In genomic region chr2:218261424-218262273, GRCh38 we compare ENCODE assay signal across 1 cellular context.
TF ChIP-seq lines count a peak whose summit lies in the region.

No MANE protein-coding gene starts in this region.

TF ChIP-seq in WTC11, 78 proteins besides CTCF, POLR2A, EP300 and RAD21 (continued from another document):
- TF ChIP-seq, protein P1, sequence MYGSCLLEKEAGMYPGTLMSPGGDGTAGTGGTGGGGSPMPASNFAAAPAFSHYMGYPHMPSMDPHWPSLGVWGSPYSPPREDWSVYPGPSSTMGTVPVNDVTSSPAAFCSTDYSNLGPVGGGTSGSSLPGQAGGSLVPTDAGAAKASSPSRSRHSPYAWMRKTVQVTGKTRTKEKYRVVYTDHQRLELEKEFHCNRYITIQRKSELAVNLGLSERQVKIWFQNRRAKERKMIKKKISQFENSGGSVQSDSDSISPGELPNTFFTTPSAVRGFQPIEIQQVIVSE (CRISPR knock-in tag; IDR thresholded peaks at IDR 0.05; ENCODE audit: borderline replicate concordance), result no peak
- TF ChIP-seq GRHL2 (CRISPR knock-in tag; IDR thresholded peaks at IDR 0.05; ENCODE audit: insufficient replicate concordance, severe bottlenecking) (no peak), CREM (CRISPR knock-in tag; IDR thresholded peaks at IDR 0.05) (no peak), GABPB1 (CRISPR knock-in tag; IDR thresholded peaks at IDR 0.05) (no peak), PREB (CRISPR knock-in tag; IDR thresholded peaks at IDR 0.05; ENCODE audit: borderline replicate concordance) (no peak), NR2C2 (CRISPR knock-in tag; IDR thresholded peaks at IDR 0.05) (no peak), PRRX2 (CRISPR knock-in tag; IDR thresholded peaks at IDR 0.05) (no peak), USF2 (CRISPR knock-in tag; IDR thresholded peaks at IDR 0.05) (no peak), EMX1 (CRISPR knock-in tag; IDR thresholded peaks at IDR 0.05) (no peak), ZNF416 (CRISPR knock-in tag; IDR thresholded peaks at IDR 0.05) (no peak), TP53 (CRISPR knock-in tag; IDR thresholded peaks at IDR 0.05) (no peak), ZNF671 (CRISPR knock-in tag; IDR thresholded peaks at IDR 0.05) (no peak), NFATC4 (CRISPR knock-in tag; IDR thresholded peaks at IDR 0.05) (no peak), CREB1 (CRISPR knock-in tag; IDR thresholded peaks at IDR 0.05) (no peak), TCF7 (CRISPR knock-in tag; IDR thresholded peaks at IDR 0.05; ENCODE audit: low read depth) (no peak), ZNF263 (CRISPR knock-in tag; IDR thresholded peaks at IDR 0.05; ENCODE audit: low read depth) (no peak)
- TF ChIP-seq, protein P2, sequence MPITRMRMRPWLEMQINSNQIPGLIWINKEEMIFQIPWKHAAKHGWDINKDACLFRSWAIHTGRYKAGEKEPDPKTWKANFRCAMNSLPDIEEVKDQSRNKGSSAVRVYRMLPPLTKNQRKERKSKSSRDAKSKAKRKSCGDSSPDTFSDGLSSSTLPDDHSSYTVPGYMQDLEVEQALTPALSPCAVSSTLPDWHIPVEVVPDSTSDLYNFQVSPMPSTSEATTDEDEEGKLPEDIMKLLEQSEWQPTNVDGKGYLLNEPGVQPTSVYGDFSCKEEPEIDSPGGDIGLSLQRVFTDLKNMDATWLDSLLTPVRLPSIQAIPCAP (CRISPR knock-in tag; IDR thresholded peaks at IDR 0.05), result no peak
- TF ChIP-seq, protein P3, sequence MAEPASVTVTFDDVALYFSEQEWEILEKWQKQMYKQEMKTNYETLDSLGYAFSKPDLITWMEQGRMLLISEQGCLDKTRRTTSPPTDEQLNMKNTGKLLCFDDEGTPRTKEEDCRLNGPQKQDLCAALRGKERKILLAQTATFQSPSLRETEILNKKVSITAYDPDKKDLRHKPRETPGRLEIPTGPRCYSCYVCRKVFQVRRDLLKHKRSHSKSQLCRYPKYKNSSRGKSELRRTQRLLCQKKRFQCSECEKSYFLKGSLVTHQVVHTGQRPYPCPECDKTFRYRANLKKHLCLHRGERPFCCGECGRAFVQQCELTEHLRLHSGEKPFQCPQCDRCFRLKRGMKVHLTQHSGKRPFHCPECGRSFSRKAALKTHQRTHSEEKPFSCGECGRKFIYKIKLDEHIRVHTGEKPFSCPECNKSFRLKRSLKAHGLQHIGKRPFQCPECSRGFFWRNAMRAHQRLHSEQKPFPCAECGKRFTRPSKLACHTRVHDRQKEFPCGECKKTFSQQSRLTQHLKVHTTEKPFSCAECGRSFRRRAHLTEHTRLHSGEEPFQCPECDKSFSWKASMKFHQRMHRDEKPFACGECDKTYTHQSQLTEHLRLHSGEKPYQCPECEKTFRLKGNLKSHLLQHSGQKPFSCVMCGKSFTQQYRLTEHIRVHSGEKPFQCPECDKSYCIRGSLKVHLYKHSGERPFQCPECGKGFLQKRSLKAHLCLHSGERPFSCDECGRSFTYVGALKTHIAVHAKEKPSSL (CRISPR knock-in tag; conservative IDR thresholded peaks at IDR 0.05), result no peak
